ENCODE assay signal across 9 cellular contexts in genomic region chr20:62816031-62816878, GRCh38. TPM values are rescaled to one million over a fixed set of nuclear protein-coding genes. Genes with fewer than 3 reads are reported as not detected.
DNase-seq lines count a peak whose midpoint lies in the region; ATAC-seq and TF ChIP-seq lines count a peak whose summit lies in the region.
"Had no signal": no experiment of that assay in that cellular context is flagged by ENCODE, and none has a peak within 500 bp of the region (broad histone marks: within the 10 kb centered on the region; RNA-seq: fewer than 3 reads in every experiment).

No MANE protein-coding gene starts in this region.

- DNase-seq in activated CD4-positive, alpha-beta T cell treated with anti-CD3 and anti-CD28 coated beads, Interleukin-2, amount 10 ng/mL, durations not matched to agents 24 days and 14 days = no peak
- no peak for DNase-seq in activated CD4-positive, alpha-beta T cell treated with anti-CD3 and anti-CD28 coated beads, Interleukin-2, amount 10 ng/mL, durations not matched to agents 7 days and 5 days
- DNase-seq in RWPE2 (ENCODE audit: low spot score) = peak; percentile 84
- DNase-seq in substantia nigra (lab: John Stamatoyannopoulos, UW) = no peak
- DNase-seq in activated CD4-positive, alpha-beta T cell treated with anti-CD3 and anti-CD28 coated beads, Interleukin-2, amount 50 U/mL, for 4 hours = no peak
- DNase-seq in activated naive CD4-positive, alpha-beta T cell treated with anti-CD3 and anti-CD28 coated beads, Interleukin-2, amount 10 ng/mL, durations not matched to agents 7 days and 5 days = no peak
- DNase-seq: MG63 had no signal

- intact Hi-C loops in activated CD4-positive, alpha-beta T cell treated with anti-CD3 and anti-CD28 coated beads, Interleukin-2, amount 10 ng/mL, durations not matched to agents 24 days and 14 days (cut with micrococcal nuclease) = no loop called here

- no peak for ATAC-seq in RWPE2 (ENCODE audit: low read depth)
- ATAC-seq in GM21515 (IDR thresholded peaks at IDR 0.05; ENCODE audit: unreplicated experiment) = no peak

- H3K4me3 ChIP-seq in RWPE2 (ENCODE audit: severe bottlenecking) = no peak overlapping the region
- H3K4me3 ChIP-seq in iPS-18a (ENCODE audit: low read length) = peak overlapping the region; percentile 74
- H3K4me3 ChIP-seq: MG63 had no signal

- POLR2A ChIA-PET in activated CD4-positive, alpha-beta T cell treated with anti-CD3 and anti-CD28 coated beads, Interleukin-2, amount 10 ng/mL, durations not matched to agents 7 days and 5 days (lab: Charles Lee) = no interaction called here

- H3K36me3 ChIP-seq in RWPE2 (ENCODE audit: low read depth) (peaks cover 14% of the 10 kb centered on the region), iPS-18a (ENCODE audit: control insufficient read depth, low read depth, low read length) (peaks cover 8% of the 10 kb centered on the region)

- H3K9ac ChIP-seq in iPS-18a (ENCODE audit: low read length) = peak overlapping the region; percentile 67

- peaks cover 24% of the 10 kb centered on the region for H3K27me3 Mint-ChIP-seq in activated CD4-positive, alpha-beta T cell treated with anti-CD3 and anti-CD28 coated beads, Interleukin-2, amount 10 ng/mL, durations not matched to agents 24 days and 14 days
- H3K27me3 Mint-ChIP-seq in activated CD4-positive, alpha-beta T cell treated with anti-CD3 and anti-CD28 coated beads, Interleukin-2, amount 10 ng/mL, durations not matched to agents 7 days and 5 days = peaks cover 25% of the 10 kb centered on the region
- peaks cover 68% of the 10 kb centered on the region for H3K27me3 Mint-ChIP-seq in activated naive CD4-positive, alpha-beta T cell treated with anti-CD3 and anti-CD28 coated beads, Interleukin-2, amount 10 ng/mL, durations not matched to agents 7 days and 5 days

- H3K27ac Mint-ChIP-seq in activated CD4-positive, alpha-beta T cell treated with anti-CD3 and anti-CD28 coated beads, Interleukin-2, amount 10 ng/mL, durations not matched to agents 24 days and 14 days = peak overlapping the region; percentile 51
- H3K27ac Mint-ChIP-seq in activated CD4-positive, alpha-beta T cell treated with anti-CD3 and anti-CD28 coated beads, Interleukin-2, amount 10 ng/mL, durations not matched to agents 7 days and 5 days = no peak overlapping the region
- no peak overlapping the region for H3K27ac Mint-ChIP-seq in activated naive CD4-positive, alpha-beta T cell treated with anti-CD3 and anti-CD28 coated beads, Interleukin-2, amount 10 ng/mL, durations not matched to agents 7 days and 5 days

- peaks cover 2% of the 10 kb centered on the region for H3K4me1 Mint-ChIP-seq in activated CD4-positive, alpha-beta T cell treated with anti-CD3 and anti-CD28 coated beads, Interleukin-2, amount 10 ng/mL, durations not matched to agents 24 days and 14 days
- peaks cover 1% of the 10 kb centered on the region for H3K4me1 Mint-ChIP-seq in activated CD4-positive, alpha-beta T cell treated with anti-CD3 and anti-CD28 coated beads, Interleukin-2, amount 10 ng/mL, durations not matched to agents 7 days and 5 days
- peaks cover 7% of the 10 kb centered on the region for H3K4me1 Mint-ChIP-seq in activated naive CD4-positive, alpha-beta T cell treated with anti-CD3 and anti-CD28 coated beads, Interleukin-2, amount 10 ng/mL, durations not matched to agents 7 days and 5 days

- H3K36me3 Mint-ChIP-seq in activated CD4-positive, alpha-beta T cell treated with anti-CD3 and anti-CD28 coated beads, Interleukin-2, amount 10 ng/mL, durations not matched to agents 24 days and 14 days (ENCODE audit: low read depth) = peaks cover 11% of the 10 kb centered on the region
- peaks cover 8% of the 10 kb centered on the region for H3K36me3 Mint-ChIP-seq in activated CD4-positive, alpha-beta T cell treated with anti-CD3 and anti-CD28 coated beads, Interleukin-2, amount 10 ng/mL, durations not matched to agents 7 days and 5 days (ENCODE audit: low read depth)
- H3K36me3 Mint-ChIP-seq in activated naive CD4-positive, alpha-beta T cell treated with anti-CD3 and anti-CD28 coated beads, Interleukin-2, amount 10 ng/mL, durations not matched to agents 7 days and 5 days = peaks cover 6% of the 10 kb centered on the region

- H3K4me1 ChIP-seq in RWPE2 (ENCODE audit: insufficient read depth, poor library complexity, severe bottlenecking) = peaks cover 17% of the 10 kb centered on the region
- H3K4me1 ChIP-seq in iPS-18a (ENCODE audit: control insufficient read depth, low read depth, low read length) = peaks cover 11% of the 10 kb centered on the region

- no peak overlapping the region for H3K27ac ChIP-seq in RWPE2 (ENCODE audit: poor library complexity, severe bottlenecking)
- no peak overlapping the region for H3K27ac ChIP-seq in iPS-18a (ENCODE audit: low read length)
- H3K27ac ChIP-seq in substantia nigra (ENCODE audit: low read depth, low read length, poor library complexity, severe bottlenecking) = peak overlapping the region; percentile 97

- H3K9me3 Mint-ChIP-seq in activated CD4-positive, alpha-beta T cell treated with anti-CD3 and anti-CD28 coated beads, Interleukin-2, amount 10 ng/mL, durations not matched to agents 24 days and 14 days = no peaks in the 10 kb centered on the region
- no peaks in the 10 kb centered on the region for H3K9me3 Mint-ChIP-seq in activated CD4-positive, alpha-beta T cell treated with anti-CD3 and anti-CD28 coated beads, Interleukin-2, amount 10 ng/mL, durations not matched to agents 7 days and 5 days
- no peaks in the 10 kb centered on the region for H3K9me3 Mint-ChIP-seq in activated naive CD4-positive, alpha-beta T cell treated with anti-CD3 and anti-CD28 coated beads, Interleukin-2, amount 10 ng/mL, durations not matched to agents 7 days and 5 days

- CTCF ChIA-PET in activated CD4-positive, alpha-beta T cell treated with anti-CD3 and anti-CD28 coated beads, Interleukin-2, amount 10 ng/mL, durations not matched to agents 7 days and 5 days (lab: Charles Lee) = interaction anchor here (0.7 kb wide), 2 partner anchors 9 to 245 kb away, joined by 3 read pairs; no protein-coding TSS in a partner anchor
- CTCF ChIA-PET in activated naive CD4-positive, alpha-beta T cell treated with anti-CD3 and anti-CD28 coated beads, Interleukin-2, amount 10 ng/mL, durations not matched to agents 7 days and 5 days (lab: Charles Lee) = interaction anchor here (1.3 kb wide), 1 partner anchor 193 kb away, joined by 4 read pairs; no protein-coding TSS in a partner anchor

- H3K4me3 Mint-ChIP-seq in activated CD4-positive, alpha-beta T cell treated with anti-CD3 and anti-CD28 coated beads, Interleukin-2, amount 10 ng/mL, durations not matched to agents 24 days and 14 days = no peak overlapping the region
- H3K4me3 Mint-ChIP-seq in activated CD4-positive, alpha-beta T cell treated with anti-CD3 and anti-CD28 coated beads, Interleukin-2, amount 10 ng/mL, durations not matched to agents 7 days and 5 days = no peak overlapping the region
- H3K4me3 Mint-ChIP-seq in activated naive CD4-positive, alpha-beta T cell treated with anti-CD3 and anti-CD28 coated beads, Interleukin-2, amount 10 ng/mL, durations not matched to agents 7 days and 5 days = no peak overlapping the region

- H3K9me3 ChIP-seq in RWPE2 (ENCODE audit: severe bottlenecking) (no peaks in the 10 kb centered on the region), iPS-18a (ENCODE audit: control insufficient read depth, low read depth, low read length) (no peaks in the 10 kb centered on the region)
- H3K9me3 ChIP-seq: MG63 had no signal

- no peak for TF ChIP-seq CTCF in RWPE2 (IDR thresholded peaks at IDR 0.05; ENCODE audit: poor library complexity, severe bottlenecking)

- H3K27me3 ChIP-seq in RWPE2 (ENCODE audit: insufficient read depth, poor library complexity, severe bottlenecking) (peaks cover 20% of the 10 kb centered on the region), iPS-18a (ENCODE audit: control insufficient read depth, insufficient read depth, low read length) (peaks cover 24% of the 10 kb centered on the region)

RNA-seq across cellular contexts. Expression of gene COL9A3, which starts 0.6 kb away (rescaled TPM):
- 0.47 TPM in 1 of 2 replicates, not detected in the other for total RNA-seq in activated CD4-positive, alpha-beta T cell treated with anti-CD3 and anti-CD28 coated beads, Interleukin-2, amount 10 ng/mL, durations not matched to agents 24 days and 14 days
- total RNA-seq in activated CD4-positive, alpha-beta T cell treated with anti-CD3 and anti-CD28 coated beads, Interleukin-2, amount 10 ng/mL, durations not matched to agents 7 days and 5 days = not detected

RNA-seq across cellular contexts. Expression of gene OGFR, which starts 11.6 kb away (rescaled TPM):
- total RNA-seq in activated CD4-positive, alpha-beta T cell treated with anti-CD3 and anti-CD28 coated beads, Interleukin-2, amount 10 ng/mL, durations not matched to agents 24 days and 14 days = 49.1 and 54.6 TPM in 2 replicates
- total RNA-seq in activated CD4-positive, alpha-beta T cell treated with anti-CD3 and anti-CD28 coated beads, Interleukin-2, amount 10 ng/mL, durations not matched to agents 7 days and 5 days = 10 to 100 TPM; 82.4 to 84.9 TPM

RNA-seq across cellular contexts. Expression of gene MRGBP, which starts 20.0 kb away (rescaled TPM):
- total RNA-seq in activated CD4-positive, alpha-beta T cell treated with anti-CD3 and anti-CD28 coated beads, Interleukin-2, amount 10 ng/mL, durations not matched to agents 24 days and 14 days = 19.4 and 19.6 TPM in 2 replicates
- 10 to 100 TPM; 14.4 to 14.5 TPM for total RNA-seq in activated CD4-positive, alpha-beta T cell treated with anti-CD3 and anti-CD28 coated beads, Interleukin-2, amount 10 ng/mL, durations not matched to agents 7 days and 5 days

RNA-seq across cellular contexts. Expression of gene TCFL5, which starts 45.4 kb away (rescaled TPM):
- total RNA-seq in activated CD4-positive, alpha-beta T cell treated with anti-CD3 and anti-CD28 coated beads, Interleukin-2, amount 10 ng/mL, durations not matched to agents 24 days and 14 days = 5.8 and 6.2 TPM in 2 replicates
- total RNA-seq in activated CD4-positive, alpha-beta T cell treated with anti-CD3 and anti-CD28 coated beads, Interleukin-2, amount 10 ng/mL, durations not matched to agents 7 days and 5 days = 1 to 10 TPM; 7.9 to 8.4 TPM
